In the genomic region with DNA sequence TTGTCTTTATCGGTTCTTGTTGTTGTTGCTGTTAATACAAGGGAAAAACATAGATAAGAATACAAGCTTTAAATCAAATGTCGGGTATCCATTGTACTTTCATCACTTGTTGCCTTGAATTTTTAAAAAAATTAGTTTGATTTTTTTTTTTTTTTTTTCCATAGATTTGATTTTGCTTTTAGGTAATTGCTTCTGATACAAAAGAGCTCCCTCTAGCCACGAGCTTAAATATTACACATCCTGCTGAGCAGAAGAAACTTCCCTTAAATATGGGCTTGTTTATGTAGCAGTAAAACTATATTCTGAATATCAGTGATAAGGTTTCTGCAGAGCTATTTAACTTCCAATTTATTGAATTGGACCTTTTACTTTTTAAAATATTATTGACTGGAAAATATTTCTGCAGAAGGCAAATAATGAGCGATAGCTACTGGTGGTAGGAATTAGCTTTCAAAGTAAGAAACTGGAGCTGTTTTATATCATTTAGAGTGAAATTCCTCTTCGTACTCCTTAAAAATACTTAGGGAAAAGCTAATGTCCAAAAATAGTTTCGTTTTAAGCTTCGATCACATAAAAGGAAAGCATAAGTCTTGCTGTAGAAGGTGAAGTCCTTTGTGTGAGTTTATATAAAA, we compare ENCODE assay signal across 8 cellular contexts.
DNase-seq lines count a peak whose midpoint lies in the region; ATAC-seq and TF ChIP-seq lines count a peak whose summit lies in the region.

No MANE protein-coding gene starts in this region.

- TF ChIP-seq POLR2A in thyroid gland (IDR thresholded peaks at IDR 0.05) = no peak

- DNase-seq in NCI-H2081 (lab: John Stamatoyannopoulos, UW) (peak; percentile 39 to 41), NCI-H2081 treated with DMSO at 0.1 percent for 48 hours (lab: John Stamatoyannopoulos, UW) (no peak), HFFc6 (peak; percentile 49), fibroblast of pulmonary artery (ENCODE audit: low read depth) (peak; percentile 68), thyroid gland (no peak), MG63 (no peak)

- H3K4me1 Mint-ChIP-seq in HFFc6 (ENCODE audit: low read depth) = no peaks in the 10 kb centered on the region

- no peak overlapping the region for H3K4me2 ChIP-seq in OCI-LY3 (ENCODE audit: low read length)

- no peaks in the 10 kb centered on the region for H3K79me2 ChIP-seq in OCI-LY3 (ENCODE audit: low read length)

- H3K27ac ChIP-seq in OCI-LY3 (ENCODE audit: low read length) (no peak overlapping the region), thyroid gland (no peak overlapping the region)

- no peaks in the 10 kb centered on the region for H3K9me3 ChIP-seq in OCI-LY3 (ENCODE audit: insufficient read depth, low read length)
- H3K9me3 ChIP-seq in thyroid gland = no peaks in the 10 kb centered on the region
- H3K9me3 ChIP-seq in MG63 = no peaks in the 10 kb centered on the region

- H3K4me1 ChIP-seq in OCI-LY3 (ENCODE audit: low read length) (peaks cover 11% of the 10 kb centered on the region), thyroid gland (no peaks in the 10 kb centered on the region)

- no peak overlapping the region for H3K4me3 Mint-ChIP-seq in HFFc6

- H3K36me3 Mint-ChIP-seq in HFFc6 (ENCODE audit: low read depth) = no peaks in the 10 kb centered on the region

- ATAC-seq in HG02970 (IDR thresholded peaks at IDR 0.05; ENCODE audit: low FRiP score, unreplicated experiment) = no peak

- H3K36me3 ChIP-seq in OCI-LY3 (replicated peaks; ENCODE audit: low read depth, low read length) (no peaks in the 10 kb centered on the region), thyroid gland (no peaks in the 10 kb centered on the region), MG63 (no peaks in the 10 kb centered on the region)

- H3K9ac ChIP-seq in OCI-LY3 (ENCODE audit: low read length) = no peak overlapping the region

- no peak overlapping the region for H3K4me3 ChIP-seq in OCI-LY3 (ENCODE audit: low read length)
- no peak overlapping the region for H3K4me3 ChIP-seq in fibroblast of pulmonary artery (replicated peaks; ENCODE audit: low read depth, low read length)
- H3K4me3 ChIP-seq in thyroid gland (replicated peaks in 1 of 3) = no peak overlapping the region
- no peak overlapping the region for H3K4me3 ChIP-seq in MG63

- H3K27me3 ChIP-seq in OCI-LY3 (ENCODE audit: low read depth, low read length) (no peaks in the 10 kb centered on the region), thyroid gland (no peaks in the 10 kb centered on the region), MG63 (no peaks in the 10 kb centered on the region)

- no peaks in the 10 kb centered on the region for H3K9me3 Mint-ChIP-seq in HFFc6

- peak overlapping the region; percentile 33; the same call in 1 of the 2 replicates for H2AFZ ChIP-seq in OCI-LY3 (ENCODE audit: low read depth, low read length)

- no peaks in the 10 kb centered on the region for H4K20me1 ChIP-seq in OCI-LY3 (ENCODE audit: insufficient read depth, low read length)

- intact Hi-C loops in thyroid gland (cut with DNase I) = no loop called here

- H3K27me3 Mint-ChIP-seq in HFFc6 (ENCODE audit: insufficient read depth) = no peaks in the 10 kb centered on the region; the same call in 1 of the 2 replicates

- no peak overlapping the region for H3K27ac Mint-ChIP-seq in HFFc6

- WGBS in thyroid gland, 2 donors = 57% methylated on average over 7 of the region's 7 CpGs

- TF ChIP-seq CTCF in HFFc6 (IDR thresholded peaks at IDR 0.05) = peak; percentile 84
- TF ChIP-seq CTCF in OCI-LY3 (IDR thresholded peaks at IDR 0.05; ENCODE audit: low read depth, low read length) = peak; percentile 54
- TF ChIP-seq CTCF in fibroblast of pulmonary artery (IDR thresholded peaks at IDR 0.05; ENCODE audit: low read length, missing control alignments) = peak; percentile 73
- peak in 5 of 6 experiments; percentile 5 to 50 (median 15) for TF ChIP-seq CTCF in thyroid gland (IDR thresholded peaks at IDR 0.05)

Comparison
In these comparisons a context has a peak if more than half of its experiments do, and no peak if none do; other contexts are left out.
1. DNase-seq: peak in NCI-H2081 (2 of 2), HFFc6 (single experiment) and fibroblast of pulmonary artery (single experiment); none in NCI-H2081 treated with DMSO at 0.1 percent for 48 hours (single experiment), thyroid gland (0 of 2) and MG63 (single experiment).
2. CTCF ChIP-seq: peak in every context shown above with its lines; median percentile 84 in HFFc6; 73 in fibroblast of pulmonary artery; 54 in OCI-LY3; 15 in thyroid gland.